In the genomic region with DNA sequence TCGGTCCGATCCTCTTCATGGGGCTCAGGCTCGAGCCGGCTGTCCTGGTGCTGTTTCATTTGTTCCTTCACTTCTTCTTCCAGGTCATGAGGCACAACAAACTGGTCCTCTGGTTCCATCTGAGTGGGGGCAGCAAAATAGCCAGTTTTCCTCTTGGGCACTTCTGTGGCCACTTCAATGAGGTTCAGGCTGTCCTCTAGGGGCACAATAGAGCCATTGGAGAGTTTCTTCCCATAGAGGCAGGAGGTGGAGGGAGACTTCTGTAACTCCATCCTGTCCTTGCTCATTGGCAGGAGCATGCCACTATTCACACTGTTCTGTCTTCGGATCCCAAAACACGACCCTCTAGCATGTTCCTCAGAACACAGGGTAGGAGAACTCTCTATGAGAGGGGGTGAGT, we compare ENCODE assay signal across 11 cellular contexts.
DNase-seq lines count a peak whose midpoint lies in the region; ATAC-seq and TF ChIP-seq lines count a peak whose summit lies in the region.
"Had no signal": no experiment of that assay in that cellular context is flagged by ENCODE, and none has a peak within 500 bp of the region (broad histone marks: within the 10 kb centered on the region; RNA-seq: fewer than 3 reads in every experiment).

No MANE protein-coding gene starts in this region.

- in situ Hi-C loops in astrocyte of the spinal cord (cut with HindIII; ENCODE audit: low sequenced_read_pairs), result no loop called here

- no peak overlapping the region for H3K27ac ChIP-seq in C4-2B
- H3K27ac ChIP-seq: upper lobe of left lung had no signal

- ATAC-seq in GM19035 (IDR thresholded peaks at IDR 0.05; ENCODE audit: unreplicated experiment), result no peak
- ATAC-seq: activated T-helper 17 cell treated with anti-CD3 and anti-CD28 coated beads, Interleukin-2, amount 50 U/mL, for 72 hours had no signal

- peak; percentile 59 for TF ChIP-seq CTCF in C4-2B (conservative IDR thresholded peaks at IDR 0.05)
- TF ChIP-seq CTCF in HFF-Myc (IDR thresholded peaks at IDR 0.05; ENCODE audit: low read depth, low read length, missing control alignments), result peak; percentile 58
- TF ChIP-seq CTCF in astrocyte of the spinal cord (IDR thresholded peaks at IDR 0.05; ENCODE audit: low read depth, low read length), result peak; percentile 55

- H3K4me3 ChIP-seq in HFF-Myc (replicated peaks; ENCODE audit: low read depth, low read length), result no peak overlapping the region
- no peak overlapping the region for H3K4me3 ChIP-seq in astrocyte of the spinal cord (ENCODE audit: low read depth, low read length)
- H3K4me3 ChIP-seq: upper lobe of left lung had no signal

- DNase-seq in HFF-Myc (ENCODE audit: extremely low read depth, low read depth) (no peak), astrocyte of the spinal cord (ENCODE audit: low read depth, low spot score) (no peak), left kidney (ENCODE audit: low read depth, low spot score) (peak; percentile 7), DMS114 treated with DMSO at 0.1 percent for 48 hours (lab: John Stamatoyannopoulos, UW; ENCODE audit: unreplicated experiment) (no peak), NCI-H446 treated with DMSO at 0.1 percent for 48 hours (lab: John Stamatoyannopoulos, UW) (no peak)
- DNase-seq in stimulated activated CD4-positive, alpha-beta T cell treated with anti-CD3 and anti-CD28 coated beads, Interleukin-4, amount 100 ng/mL, for 24 hours, result no peak
- DNase-seq: NCI-H2029 treated with DMSO at 0.1 percent for 48 hours, upper lobe of left lung had no signal
